ENCODE assay signal across 30 cellular contexts in genomic region chr10:123446449-123447156, GRCh38.
"Had no signal": no experiment of that assay in that cellular context is flagged by ENCODE, and none has a peak within 500 bp of the region (broad histone marks: within the 10 kb centered on the region; RNA-seq: fewer than 3 reads in every experiment).

No MANE protein-coding gene starts in this region.

- H3K9ac ChIP-seq: parathyroid adenoma had no signal

- FAIRE-seq: keratinocyte had no signal

- H3K9me3 Mint-ChIP-seq: activated B cell treated with CpG ODN at 0.5 μM for 24 hours; activated T-cell treated with anti-CD3 and anti-CD28 coated beads, Interleukin-2, amount 50 U/mL, for 72 hours; brain; mesothelial cell of epicardium; naive B cell; nephron progenitor cell; stimulated activated naive B cell treated with anti-CD40 and anti-IgM and Interleukin-4, amounts not matched to agents 10 μg/mL and 1 μg/mL and 100 μg/mL, for 72 hours had no signal

- DNase-seq: activated B cell treated with CpG ODN at 0.5 μM for 24 hours; activated CD4-positive, alpha-beta T cell treated with anti-CD3 and anti-CD28 coated beads for 36 hours; activated CD8-positive, alpha-beta memory T cell treated with anti-CD3 and anti-CD28 coated beads, Interleukin-2, amount 10 ng/mL, durations not matched to agents 7 days and 5 days; activated CD8-positive, alpha-beta T cell treated with anti-CD3 and anti-CD28 coated beads, Interleukin-2, amount 10 ng/mL, durations not matched to agents 7 days and 5 days; activated effector memory CD4-positive, alpha-beta T cell treated with Interleukin-2 at 50 U/mL for 16 hours; activated naive CD4-positive, alpha-beta T cell treated with Interleukin-2 at 50 U/mL for 16 hours; activated T-cell treated with anti-CD3 and anti-CD28 coated beads, Interleukin-2, amount 50 U/mL, for 72 hours; caudate nucleus; foreskin fibroblast; head of caudate nucleus; hippocampal formation; left colon; mammary epithelial cell; naive B cell; nephron progenitor cell; occipital lobe; psoas muscle; stimulated activated CD4-positive, alpha-beta T cell treated with anti-CD3 and anti-CD28 coated beads, Interleukin-15, amount 100 ng/mL, for 24 hours; stimulated activated CD4-positive, alpha-beta T cell treated with anti-CD3 and anti-CD28 coated beads, Interleukin-2, amount 100 ng/mL, for 24 hours; stimulated activated naive B cell treated with anti-CD40 and anti-IgM and Interleukin-4, amounts not matched to agents 10 μg/mL and 1 μg/mL and 100 μg/mL, for 72 hours; stomach; T-helper 17 cell; tibial artery had no signal

- ATAC-seq: activated CD4-positive, alpha-beta T cell treated with anti-CD3 and anti-CD28 coated beads for 36 hours; activated CD8-positive, alpha-beta memory T cell treated with anti-CD3 and anti-CD28 coated beads, Interleukin-2, amount 10 ng/mL, durations not matched to agents 7 days and 5 days; activated CD8-positive, alpha-beta T cell treated with anti-CD3 and anti-CD28 coated beads, Interleukin-2, amount 10 ng/mL, durations not matched to agents 7 days and 5 days; activated T-cell treated with anti-CD3 and anti-CD28 coated beads, Interleukin-2, amount 50 U/mL, for 72 hours; esophagus mucosa; left colon; psoas muscle; stimulated activated naive B cell treated with anti-CD40 and anti-IgM and Interleukin-4, amounts not matched to agents 10 μg/mL and 1 μg/mL and 100 μg/mL, for 72 hours; T-helper 17 cell had no signal

- H3K4me3 ChIP-seq: ascending aorta, psoas muscle, stomach, tibial artery had no signal

- H3K27ac Mint-ChIP-seq: activated B cell treated with CpG ODN at 0.5 μM for 24 hours; activated CD4-positive, alpha-beta T cell treated with anti-CD3 and anti-CD28 coated beads for 36 hours; activated CD8-positive, alpha-beta memory T cell treated with anti-CD3 and anti-CD28 coated beads, Interleukin-2, amount 10 ng/mL, durations not matched to agents 7 days and 5 days; activated CD8-positive, alpha-beta T cell treated with anti-CD3 and anti-CD28 coated beads, Interleukin-2, amount 10 ng/mL, durations not matched to agents 7 days and 5 days; activated naive CD8-positive, alpha-beta T cell; activated T-cell treated with anti-CD3 and anti-CD28 coated beads, Interleukin-2, amount 50 U/mL, for 72 hours; brain; mesothelial cell of epicardium; naive B cell; nephron progenitor cell; stimulated activated naive B cell treated with anti-CD40 and anti-IgM and Interleukin-4, amounts not matched to agents 10 μg/mL and 1 μg/mL and 100 μg/mL, for 72 hours; T-helper 17 cell had no signal

- H3K4me1 ChIP-seq: ascending aorta, parathyroid adenoma, psoas muscle, stomach, tibial artery had no signal

- H2AFZ ChIP-seq: parathyroid adenoma had no signal

- H3K4me3 Mint-ChIP-seq: activated B cell treated with CpG ODN at 0.5 μM for 24 hours; activated CD4-positive, alpha-beta T cell treated with anti-CD3 and anti-CD28 coated beads for 36 hours; activated CD8-positive, alpha-beta memory T cell treated with anti-CD3 and anti-CD28 coated beads, Interleukin-2, amount 10 ng/mL, durations not matched to agents 7 days and 5 days; activated CD8-positive, alpha-beta T cell treated with anti-CD3 and anti-CD28 coated beads, Interleukin-2, amount 10 ng/mL, durations not matched to agents 7 days and 5 days; activated naive CD8-positive, alpha-beta T cell; activated T-cell treated with anti-CD3 and anti-CD28 coated beads, Interleukin-2, amount 50 U/mL, for 72 hours; brain; mesothelial cell of epicardium; naive B cell; nephron progenitor cell; stimulated activated naive B cell treated with anti-CD40 and anti-IgM and Interleukin-4, amounts not matched to agents 10 μg/mL and 1 μg/mL and 100 μg/mL, for 72 hours; T-helper 17 cell had no signal

- H3K27ac ChIP-seq: ascending aorta, parathyroid adenoma, psoas muscle, stomach, tibial artery had no signal

- H3K4me1 Mint-ChIP-seq: activated B cell treated with CpG ODN at 0.5 μM for 24 hours; activated CD4-positive, alpha-beta T cell treated with anti-CD3 and anti-CD28 coated beads for 36 hours; brain; mesothelial cell of epicardium; naive B cell; stimulated activated naive B cell treated with anti-CD40 and anti-IgM and Interleukin-4, amounts not matched to agents 10 μg/mL and 1 μg/mL and 100 μg/mL, for 72 hours; T-helper 17 cell had no signal

- H3K79me2 ChIP-seq: parathyroid adenoma had no signal

- H3K27me3 ChIP-seq: ascending aorta had no signal

- H3K36me3 Mint-ChIP-seq: activated CD8-positive, alpha-beta memory T cell treated with anti-CD3 and anti-CD28 coated beads, Interleukin-2, amount 10 ng/mL, durations not matched to agents 7 days and 5 days; activated naive CD8-positive, alpha-beta T cell; brain; mesothelial cell of epicardium; naive B cell; stimulated activated naive B cell treated with anti-CD40 and anti-IgM and Interleukin-4, amounts not matched to agents 10 μg/mL and 1 μg/mL and 100 μg/mL, for 72 hours had no signal

- H3K9me3 ChIP-seq: ascending aorta, psoas muscle, stomach, tibial artery had no signal

- H3K36me3 ChIP-seq: ascending aorta, stomach, tibial artery had no signal
